In the genomic region with DNA sequence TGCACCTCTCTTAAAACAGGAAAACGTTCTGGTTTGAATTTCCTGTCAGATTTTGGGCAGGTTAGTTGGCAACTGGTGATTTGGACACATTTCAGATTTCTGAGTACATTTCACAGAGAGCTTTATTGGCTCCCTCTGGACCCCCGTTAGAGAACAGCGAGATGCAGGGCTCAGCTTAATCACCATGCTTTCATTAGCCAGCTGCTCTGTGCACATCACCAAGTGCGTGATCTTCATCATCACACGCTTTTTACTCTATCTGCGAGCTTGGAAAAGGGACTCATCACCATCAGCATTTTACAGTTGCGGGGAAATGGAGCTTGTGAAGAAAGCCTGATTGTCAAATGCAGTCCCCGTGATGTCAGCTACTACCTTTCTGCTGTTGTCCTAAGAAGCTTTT, we compare ENCODE assay signal across 12 cellular contexts.
A peak's percentile ranks its signal among the peaks of the same experiment; 100 is the strongest.
DNase-seq lines count a peak whose midpoint lies in the region; ATAC-seq and TF ChIP-seq lines count a peak whose summit lies in the region.
"Had no signal": no experiment of that assay in that cellular context is flagged by ENCODE, and none has a peak within 500 bp of the region (broad histone marks: within the 10 kb centered on the region; RNA-seq: fewer than 3 reads in every experiment).

No MANE protein-coding gene starts in this region.

- H3K79me1 ChIP-seq in IMR-90 (ENCODE audit: low read depth in 1 of 2, low read length in 2 of 2): no peaks in the 10 kb centered on the region

- H4K5ac ChIP-seq in IMR-90 (ENCODE audit: low read depth, low read length): no peak overlapping the region

- H3K9me1 ChIP-seq in IMR-90 (ENCODE audit: insufficient read depth, low read length): peaks cover 10% of the 10 kb centered on the region

- in situ Hi-C loops in IMR-90 (cut with MboI; ENCODE audit: low sequenced_read_pairs): no loop called here

- H3K27ac Mint-ChIP-seq in CD4-positive, CD25-positive, alpha-beta regulatory T cell: peak overlapping the region; percentile 29 to 82 (median 56)
- H3K27ac Mint-ChIP-seq: dendritic cell treated with granulocyte-macrophage colony-stimulating factor and Interleukin-4, amounts not matched to agents 40 ng/mL and 50 ng/mL, for 4 days; IgD-negative memory B cell had no signal

- H3K56ac ChIP-seq in IMR-90 (ENCODE audit: extremely low read depth, insufficient read depth, low read length): no peak overlapping the region

- H3K27me3 ChIP-seq in CD4-positive, CD25-positive, alpha-beta regulatory T cell (ENCODE audit: control insufficient read depth, insufficient read depth, low read length): no peaks in the 10 kb centered on the region
- no peaks in the 10 kb centered on the region for H3K27me3 ChIP-seq in IMR-90 (ENCODE audit: control insufficient read depth, insufficient read depth, low read length)
- no peaks in the 10 kb centered on the region for H3K27me3 ChIP-seq in adipocyte (replicated peaks; ENCODE audit: control insufficient read depth, insufficient read depth, low read length)
- no peaks in the 10 kb centered on the region for H3K27me3 ChIP-seq in osteoblast (ENCODE audit: insufficient read depth, low read length)
- H3K27me3 ChIP-seq in body of pancreas: no peaks in the 10 kb centered on the region
- H3K27me3 ChIP-seq: spleen had no signal

- CTCF ChIA-PET in IMR-90 (lab: Yijun Ruan, JAX): interaction anchor here (0.7 kb wide), 1 partner anchor 40 kb away, joined by 3 read pairs; no protein-coding TSS in a partner anchor

- peak overlapping the region; percentile 81 for H3K4me3 ChIP-seq in CD4-positive, CD25-positive, alpha-beta regulatory T cell (ENCODE audit: low read depth, low read length)
- H3K4me3 ChIP-seq in IMR-90 (ENCODE audit: insufficient read depth, low read depth, low read length) (no peak overlapping the region), adipocyte (ENCODE audit: low read length) (peak overlapping the region; percentile 61), osteoblast (ENCODE audit: insufficient read depth, low read length) (no peak overlapping the region), body of pancreas (no peak overlapping the region)
- H3K4me3 ChIP-seq: mucosa of descending colon, spleen had no signal

- TF ChIP-seq CTCF in IMR-90 (conservative IDR thresholded peaks at IDR 0.05; ENCODE audit: low read depth, low read length) (no peak), osteoblast (IDR thresholded peaks at IDR 0.05; ENCODE audit: extremely low read depth, low read depth, low read length) (no peak), omental fat pad (IDR thresholded peaks at IDR 0.05) (no peak), body of pancreas (IDR thresholded peaks at IDR 0.05) (no peak)

- 69% methylated on average over 3 of the region's 8 CpGs; no CpG with 5 or more reads in 1 of the 2 experiments for WGBS in IMR-90 (ENCODE audit: extremely low coverage in 2 of 2, insufficient read length in 1 of 2), 2 experiments
- WGBS in body of pancreas, 2 donors: 70 to 78% methylated on average over 8 of the region's 8 CpGs

- POLR2A ChIA-PET in IMR-90 (lab: Charles Lee; ENCODE audit: unreplicated experiment): interaction anchor here (0.6 kb wide), 1 partner anchor 248 kb away, joined by 3 read pairs; no protein-coding TSS in a partner anchor

- peak overlapping the region; percentile 0 to 71 (median 58) for H3K4me3 Mint-ChIP-seq in CD4-positive, CD25-positive, alpha-beta regulatory T cell
- H3K4me3 Mint-ChIP-seq: dendritic cell treated with granulocyte-macrophage colony-stimulating factor and Interleukin-4, amounts not matched to agents 40 ng/mL and 50 ng/mL, for 4 days had no signal

- H3K36me3 Mint-ChIP-seq in CD4-positive, CD25-positive, alpha-beta regulatory T cell: no peaks in the 10 kb centered on the region
- H3K36me3 Mint-ChIP-seq: IgD-negative memory B cell had no signal

- no peaks in the 10 kb centered on the region for H3K36me3 ChIP-seq in CD4-positive, CD25-positive, alpha-beta regulatory T cell (ENCODE audit: control insufficient read depth, insufficient read depth, low read length)
- H3K36me3 ChIP-seq in IMR-90 (ENCODE audit: control insufficient read depth, insufficient read depth, low read length) (no peaks in the 10 kb centered on the region), adipocyte (ENCODE audit: control insufficient read depth, insufficient read depth, low read length, severe bottlenecking) (no peaks in the 10 kb centered on the region), osteoblast (ENCODE audit: insufficient read depth, low read length) (no peaks in the 10 kb centered on the region), body of pancreas (replicated peaks in 1 of 2; ENCODE audit: insufficient read depth in 1 of 2, low read depth in 2 of 2) (no peaks in the 10 kb centered on the region)
- H3K36me3 ChIP-seq: spleen had no signal

- H3K9me3 ChIP-seq in CD4-positive, CD25-positive, alpha-beta regulatory T cell (ENCODE audit: control insufficient read depth in 2 of 2, low read length in 2 of 2): no peaks in the 10 kb centered on the region
- H3K9me3 ChIP-seq in IMR-90 (ENCODE audit: control insufficient read depth, insufficient read depth, low read length) (no peaks in the 10 kb centered on the region), adipocyte (ENCODE audit: control insufficient read depth, low read length) (peaks cover 3% of the 10 kb centered on the region), osteoblast (ENCODE audit: low read depth, low read length) (no peaks in the 10 kb centered on the region), body of pancreas (no peaks in the 10 kb centered on the region)
- H3K9me3 ChIP-seq: mucosa of descending colon had no signal

- H4K20me1 ChIP-seq in IMR-90 (ENCODE audit: insufficient read depth, low read length) (peaks cover 3% of the 10 kb centered on the region; the same call in 1 of the 2 replicates), osteoblast (ENCODE audit: insufficient read depth, low read length) (no peaks in the 10 kb centered on the region)

- H3K4me2 ChIP-seq in IMR-90 (ENCODE audit: low read depth, low read length) (no peak overlapping the region), osteoblast (ENCODE audit: insufficient read depth, low read length) (peak overlapping the region; percentile 30)

- no peak overlapping the region for H3K18ac ChIP-seq in IMR-90 (ENCODE audit: low read depth, low read length)

- peaks cover 57% of the 10 kb centered on the region for H3K4me1 ChIP-seq in CD4-positive, CD25-positive, alpha-beta regulatory T cell (ENCODE audit: control insufficient read depth, insufficient read depth, low read length, poor library complexity, severe bottlenecking)
- H3K4me1 ChIP-seq in IMR-90 (ENCODE audit: control insufficient read depth, insufficient read depth, low read length) (peaks cover 14% of the 10 kb centered on the region), adipocyte (ENCODE audit: control insufficient read depth, insufficient read depth, low read length) (peaks cover 57% of the 10 kb centered on the region), osteoblast (ENCODE audit: insufficient read depth, low read length) (peaks cover 55% of the 10 kb centered on the region), body of pancreas (peaks cover 51% of the 10 kb centered on the region)

- H2BK15ac ChIP-seq in IMR-90 (ENCODE audit: low read depth, low read length): peak overlapping the region; percentile 6; the same call in 2 of the 3 replicates

- H2AFZ ChIP-seq in IMR-90 (replicated peaks; ENCODE audit: low read length, poor library complexity) (no peak overlapping the region), osteoblast (ENCODE audit: low read length) (peak overlapping the region; percentile 47)

- peaks cover 43 to 60% (median 47%) of the 10 kb centered on the region in 4 donors for H3K4me1 Mint-ChIP-seq in CD4-positive, CD25-positive, alpha-beta regulatory T cell

- peaks cover 0 to 7% (median 3%) of the 10 kb centered on the region in 7 donors for H3K9me3 Mint-ChIP-seq in CD4-positive, CD25-positive, alpha-beta regulatory T cell

- no peak overlapping the region for H3K23ac ChIP-seq in IMR-90 (ENCODE audit: low read depth, low read length)

- no peaks in the 10 kb centered on the region for H3K27me3 Mint-ChIP-seq in CD4-positive, CD25-positive, alpha-beta regulatory T cell

- H2BK20ac ChIP-seq in IMR-90 (ENCODE audit: low read depth, low read length): peak overlapping the region; percentile 10; the same call in 1 of the 2 replicates

- H2BK120ac ChIP-seq in IMR-90 (ENCODE audit: low read depth, low read length): peak overlapping the region; percentile 5; the same call in 1 of the 2 replicates

- no peak overlapping the region for H2AK9ac ChIP-seq in IMR-90 (replicated peaks; ENCODE audit: low read depth, low read length, poor library complexity)

- H3K27ac ChIP-seq in CD4-positive, CD25-positive, alpha-beta regulatory T cell (ENCODE audit: insufficient read depth, low read length, poor library complexity, severe bottlenecking): peak overlapping the region; percentile 55
- H3K27ac ChIP-seq in IMR-90 (ENCODE audit: insufficient read depth, low read length) (no peak overlapping the region), osteoblast (ENCODE audit: low read depth, low read length) (peak overlapping the region; percentile 70), body of pancreas (no peak overlapping the region)

- intact Hi-C loops in IMR-90 (cut with micrococcal nuclease) (no loop called here), body of pancreas (cut with DNase I) (no loop called here)

- no TSS peak for BruUV-seq in IMR-90 (replicated peaks; lab: Mats Ljungman, UMichigan)

- dilution Hi-C loops in IMR-90 (cut with HindIII; ENCODE audit: low sequenced_read_pairs, unreplicated experiment): no loop called here

- TF ChIP-seq POLR2A in IMR-90 (IDR thresholded peaks at IDR 0.05; ENCODE audit: low read depth, low read length) (no peak), body of pancreas (IDR thresholded peaks at IDR 0.05) (peak in 1 of 3 donors; percentile 7)

- peak overlapping the region; percentile 56; the same call in 1 of the 2 replicates for H3K14ac ChIP-seq in IMR-90 (replicated peaks; ENCODE audit: low read depth, low read length)

- H2AK5ac ChIP-seq in IMR-90 (ENCODE audit: low read depth, low read length): 0 out of 2 replicates have a peak overlapping the region, but pooled peaks have one; percentile 46

- peak overlapping the region; percentile 12 for H4K91ac ChIP-seq in IMR-90 (ENCODE audit: insufficient read depth, low read depth, low read length)

- no peak for ATAC-seq in CD4-positive, CD25-positive, alpha-beta regulatory T cell (ENCODE audit: low read depth in 2 of 2)
- ATAC-seq in IMR-90 (ENCODE audit: low read depth): no peak
- ATAC-seq in omental fat pad (ENCODE audit: low FRiP score): no peak
- ATAC-seq in GM21825 (IDR thresholded peaks at IDR 0.05; ENCODE audit: unreplicated experiment): no peak
- ATAC-seq in body of pancreas: no peak
- ATAC-seq: mucosa of descending colon had no signal

- no peak for TF ChIP-seq RAD21 in IMR-90 (IDR thresholded peaks at IDR 0.05; ENCODE audit: low read length)

- H3K9ac ChIP-seq in IMR-90 (ENCODE audit: low read depth, low read length) (no peak overlapping the region), adipocyte (ENCODE audit: low read length) (peak overlapping the region; percentile 79)

- H4K8ac ChIP-seq in IMR-90 (ENCODE audit: low read depth in 2 of 2, low read length in 2 of 2): no peak overlapping the region

- no peak overlapping the region for H3K4ac ChIP-seq in IMR-90 (ENCODE audit: low read depth, low read length)

- H2BK5ac ChIP-seq in IMR-90 (ENCODE audit: low read depth, low read length, poor library complexity, severe bottlenecking): no peak overlapping the region

- no peaks in the 10 kb centered on the region for H3K79me2 ChIP-seq in osteoblast (ENCODE audit: insufficient read depth, low read length)

- DNase-seq in CD4-positive, CD25-positive, alpha-beta regulatory T cell: no peak
- DNase-seq in IMR-90 (no peak), adipocyte (ENCODE audit: low read depth) (no peak), osteoblast (ENCODE audit: insufficient read length, low spot score, missing footprints) (no peak), medulla oblongata (ENCODE audit: extremely low spot score) (no peak), omental fat pad (ENCODE audit: low spot score) (no peak), body of pancreas (no peak)
- DNase-seq: mucosa of descending colon, spleen had no signal

Comparison
In these comparisons a context has a peak if more than half of its experiments do, and no peak if none do; other contexts are left out.
1. H3K27ac ChIP-seq: peak in CD4-positive, CD25-positive, alpha-beta regulatory T cell (single experiment) and osteoblast (single experiment); none in IMR-90 (single experiment) and body of pancreas (0 of 4).
2. H3K4me3 ChIP-seq: peak in CD4-positive, CD25-positive, alpha-beta regulatory T cell (single experiment) and adipocyte (single experiment); none in IMR-90 (single experiment), osteoblast (single experiment) and body of pancreas (0 of 2).